Comparison of ENCODE assay signal across 1 cellular context in genomic region chr11:3903207-3903896, GRCh38.
A peak's percentile ranks its signal among the peaks of the same experiment; 100 is the strongest.
TF ChIP-seq lines count a peak whose summit lies in the region.

No MANE protein-coding gene starts in this region.

TF ChIP-seq in GM12878, 131 proteins besides CTCF, POLR2A, EP300 and RAD21 (continued from another document):
- no peak for TF ChIP-seq HDAC2 (IDR thresholded peaks at IDR 0.05)
- peak in 1 of 2 experiments; percentile 80; a peak in 1 of 4 replicates for TF ChIP-seq ETV6 (conservative IDR thresholded peaks at IDR 0.05 in 1 of 2, IDR thresholded peaks at IDR 0.05 in 1 of 2; ENCODE audit: borderline replicate concordance in 1 of 2, low read depth in 1 of 2)
- no peak for TF ChIP-seq IKZF1 (conservative IDR thresholded peaks at IDR 0.05)
- TF ChIP-seq SPI1 (IDR thresholded peaks at IDR 0.05; ENCODE audit: borderline replicate concordance, insufficient read depth, low read depth, low read length): peak; percentile 14; the same call in 1 of the 2 replicates
- TF ChIP-seq, protein P1, sequence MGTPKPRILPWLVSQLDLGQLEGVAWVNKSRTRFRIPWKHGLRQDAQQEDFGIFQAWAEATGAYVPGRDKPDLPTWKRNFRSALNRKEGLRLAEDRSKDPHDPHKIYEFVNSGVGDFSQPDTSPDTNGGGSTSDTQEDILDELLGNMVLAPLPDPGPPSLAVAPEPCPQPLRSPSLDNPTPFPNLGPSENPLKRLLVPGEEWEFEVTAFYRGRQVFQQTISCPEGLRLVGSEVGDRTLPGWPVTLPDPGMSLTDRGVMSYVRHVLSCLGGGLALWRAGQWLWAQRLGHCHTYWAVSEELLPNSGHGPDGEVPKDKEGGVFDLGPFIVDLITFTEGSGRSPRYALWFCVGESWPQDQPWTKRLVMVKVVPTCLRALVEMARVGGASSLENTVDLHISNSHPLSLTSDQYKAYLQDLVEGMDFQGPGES (IDR thresholded peaks at IDR 0.05): no peak
- TF ChIP-seq SRF (IDR thresholded peaks at IDR 0.05; ENCODE audit: low read depth in 2 of 2, low read length in 2 of 2): no peak
- no peak for TF ChIP-seq FOXM1 (IDR thresholded peaks at IDR 0.05; ENCODE audit: low read depth, low read length)
- no peak for TF ChIP-seq MXI1 (IDR thresholded peaks at IDR 0.05; ENCODE audit: low read depth, low read length)
